Comparison of ENCODE assay signal across 16 cellular contexts in the genomic region with DNA sequence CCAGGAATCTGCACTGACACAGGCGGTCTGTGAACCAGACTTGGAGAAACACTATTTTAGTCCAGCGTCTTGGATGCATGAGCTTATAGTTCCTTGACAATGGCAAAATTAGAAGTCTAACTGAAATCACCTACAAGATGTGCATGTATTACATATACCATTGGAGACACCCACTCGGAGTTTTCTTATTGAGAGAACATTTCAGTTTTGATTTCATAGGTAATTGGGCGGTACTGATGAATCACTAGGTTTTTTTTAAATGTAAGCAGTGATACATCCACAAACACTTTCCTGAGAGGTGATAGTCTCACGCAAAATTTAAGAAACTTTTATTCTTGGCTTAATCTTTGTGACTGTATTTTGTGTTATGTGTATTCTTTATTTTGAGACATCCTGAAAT.
"Had no signal": no experiment of that assay in that cellular context is flagged by ENCODE, and none has a peak within 500 bp of the region (broad histone marks: within the 10 kb centered on the region; RNA-seq: fewer than 3 reads in every experiment).

No MANE protein-coding gene starts in this region.

- H3K36me3 ChIP-seq: breast epithelium, gastroesophageal sphincter, heart right ventricle, ovary, right lobe of liver, thoracic aorta, upper lobe of right lung had no signal

- H3K27ac ChIP-seq: breast epithelium, gastroesophageal sphincter, heart right ventricle, ovary, right lobe of liver, thoracic aorta, upper lobe of right lung, VCaP had no signal

- H3K27ac Mint-ChIP-seq: endodermal cell had no signal

- DNase-seq: activated CD4-positive, alpha-beta T cell treated with anti-CD3 and anti-CD28 coated beads for 48 hours; activated naive CD4-positive, alpha-beta T cell treated with Interleukin-2 at 50 U/mL for 16 hours; dermis blood vessel endothelial cell; endodermal cell; heart right ventricle; ovary; right lobe of liver; SW 1271; T1000; upper lobe of right lung had no signal

- H3K4me3 ChIP-seq: breast epithelium, gastroesophageal sphincter, heart right ventricle, ovary, right lobe of liver, smooth muscle cell, thoracic aorta, upper lobe of right lung had no signal

- ATAC-seq: gastroesophageal sphincter, heart right ventricle, left lobe of liver, right lobe of liver, upper lobe of right lung had no signal

- H3K9me3 ChIP-seq: breast epithelium, gastroesophageal sphincter, heart right ventricle, ovary, right lobe of liver, thoracic aorta, upper lobe of right lung had no signal

- H3K4me2 ChIP-seq: smooth muscle cell had no signal

- H3K4me1 ChIP-seq: breast epithelium, gastroesophageal sphincter, right lobe of liver, upper lobe of right lung had no signal

- H3K4me3 Mint-ChIP-seq: endodermal cell had no signal

- H3K9me3 Mint-ChIP-seq: endodermal cell had no signal

- H3K27me3 ChIP-seq: breast epithelium, gastroesophageal sphincter, heart right ventricle, ovary, right lobe of liver, upper lobe of right lung had no signal
